Comparison of ENCODE assay signal across 25 cellular contexts in genomic region chr5:103117471-103117991, GRCh38. TPM values are rescaled to one million over a fixed set of nuclear protein-coding genes. Genes with fewer than 3 reads are reported as not detected.
A peak's percentile ranks its signal among the peaks of the same experiment; 100 is the strongest.
DNase-seq lines count a peak whose midpoint lies in the region; ATAC-seq, FAIRE-seq and TF ChIP-seq lines count a peak whose summit lies in the region.
"Had no signal": no experiment of that assay in that cellular context is flagged by ENCODE, and none has a peak within 500 bp of the region (broad histone marks: within the 10 kb centered on the region; RNA-seq: fewer than 3 reads in every experiment).

No MANE protein-coding gene starts in this region.

- H4K20me1 ChIP-seq in OCI-LY3 (ENCODE audit: insufficient read depth, low read length) (no peaks in the 10 kb centered on the region), K562 (replicated peaks; ENCODE audit: control insufficient read depth, insufficient read depth, low read length) (no peaks in the 10 kb centered on the region)

- no peaks in the 10 kb centered on the region for H3K9me3 Mint-ChIP-seq in activated CD8-positive, alpha-beta memory T cell treated with anti-CD3 and anti-CD28 coated beads, Interleukin-2, amount 10 ng/mL, durations not matched to agents 7 days and 5 days (ENCODE audit: low read depth)
- H3K9me3 Mint-ChIP-seq in stimulated activated effector memory CD8-positive, alpha-beta T cell treated with anti-CD3 and anti-CD28 coated beads, Interleukin-12 subunit alpha, Interleukin-12 subunit beta, amount 100 ng/mL, for 72 hours, result no peaks in the 10 kb centered on the region
- H3K9me3 Mint-ChIP-seq: activated naive CD8-positive, alpha-beta T cell treated with anti-CD3 and anti-CD28 coated beads, Interleukin-2, amount 50 U/mL, for 24 hours had no signal

- no peak for FAIRE-seq in K562 (lab: Jason Lieb, UNC)
- FAIRE-seq: H1 had no signal

- no peak for TF ChIP-seq CTCF in OCI-LY3 (IDR thresholded peaks at IDR 0.05; ENCODE audit: low read depth, low read length)
- TF ChIP-seq CTCF in K562 (IDR thresholded peaks at IDR 0.05 in 2 of 3, conservative IDR thresholded peaks at IDR 0.05 in 1 of 3; ENCODE audit: insufficient read depth in 2 of 3, low read depth in 1 of 3, low read length in 3 of 3), result no peak
- TF ChIP-seq CTCF in stomach (IDR thresholded peaks at IDR 0.05), result no peak

- TF ChIP-seq RAD21 in K562 (CRISPR knock-in tag; conservative IDR thresholded peaks at IDR 0.05 in 1 of 2, IDR thresholded peaks at IDR 0.05 in 1 of 2), result no peak

- H3K4me1 ChIP-seq in OCI-LY3 (ENCODE audit: low read length) (peaks cover 19% of the 10 kb centered on the region), K562 (replicated peaks in 1 of 2; ENCODE audit: control insufficient read depth in 2 of 2, insufficient read depth in 2 of 2, low read length in 2 of 2) (peaks cover 0 to 21% of the 10 kb centered on the region in 2 experiments; a peak in 3 of 5 replicates), stomach (peaks cover 0 to 41% (median 30%) of the 10 kb centered on the region in 4 donors)
- H3K4me1 ChIP-seq: Caco-2 had no signal

- peaks cover 9% of the 10 kb centered on the region for H3K36me3 Mint-ChIP-seq in activated CD8-positive, alpha-beta memory T cell treated with anti-CD3 and anti-CD28 coated beads, Interleukin-2, amount 10 ng/mL, durations not matched to agents 7 days and 5 days
- peaks cover 10% of the 10 kb centered on the region for H3K36me3 Mint-ChIP-seq in stimulated activated effector memory CD8-positive, alpha-beta T cell treated with anti-CD3 and anti-CD28 coated beads, Interleukin-12 subunit alpha, Interleukin-12 subunit beta, amount 100 ng/mL, for 72 hours

- H3K9ac ChIP-seq in OCI-LY3 (ENCODE audit: low read length) (peak overlapping the region; percentile 97; the same call in 1 of the 2 replicates), K562 (ENCODE audit: insufficient read depth in 1 of 2, low read depth in 2 of 2, low read length in 2 of 2) (peak overlapping the region in 1 of 2 experiments; percentile 99; a peak in 3 of 4 replicates)

- H3K27me3 ChIP-seq in OCI-LY3 (ENCODE audit: low read depth, low read length) (no peaks in the 10 kb centered on the region), K562 (ENCODE audit: control insufficient read depth in 2 of 2, insufficient read depth in 2 of 2, low read length in 2 of 2) (no peaks in the 10 kb centered on the region), stomach (no peaks in the 10 kb centered on the region)
- H3K27me3 ChIP-seq: SJSA1, tibial artery had no signal

- no TSS peak for BruUV-seq in K562 (replicated peaks; lab: Mats Ljungman, UMichigan)

- H3K36me3 ChIP-seq in OCI-LY3 (replicated peaks; ENCODE audit: low read depth, low read length) (no peaks in the 10 kb centered on the region), K562 (ENCODE audit: control insufficient read depth, insufficient read depth, low read length) (no peaks in the 10 kb centered on the region), stomach (no peaks in the 10 kb centered on the region)
- H3K36me3 ChIP-seq: SJSA1, tibial artery had no signal

- TF ChIP-seq EP300 in K562 (IDR thresholded peaks at IDR 0.05; ENCODE audit: low read length), result no peak
- TF ChIP-seq EP300 in stomach (IDR thresholded peaks at IDR 0.05), result no peak

- peak overlapping the region; percentile 98 for H3K27ac Mint-ChIP-seq in activated CD8-positive, alpha-beta memory T cell treated with anti-CD3 and anti-CD28 coated beads, Interleukin-2, amount 10 ng/mL, durations not matched to agents 7 days and 5 days
- peak overlapping the region; percentile 98 for H3K27ac Mint-ChIP-seq in stimulated activated effector memory CD8-positive, alpha-beta T cell treated with anti-CD3 and anti-CD28 coated beads, Interleukin-12 subunit alpha, Interleukin-12 subunit beta, amount 100 ng/mL, for 72 hours
- H3K27ac Mint-ChIP-seq: B cell had no signal

- no peaks in the 10 kb centered on the region for H3K27me3 Mint-ChIP-seq in activated CD8-positive, alpha-beta memory T cell treated with anti-CD3 and anti-CD28 coated beads, Interleukin-2, amount 10 ng/mL, durations not matched to agents 7 days and 5 days
- H3K27me3 Mint-ChIP-seq: activated CD4-positive, alpha-beta T cell treated with anti-CD3 and anti-CD28 coated beads, Interleukin-2, amount 10 ng/mL, durations not matched to agents 7 days and 5 days; activated naive CD8-positive, alpha-beta T cell treated with anti-CD3 and anti-CD28 coated beads, Interleukin-2, amount 50 U/mL, for 24 hours; B cell had no signal

- ATAC-seq in activated CD8-positive, alpha-beta memory T cell treated with anti-CD3 and anti-CD28 coated beads, Interleukin-2, amount 10 ng/mL, durations not matched to agents 7 days and 5 days, result no peak
- ATAC-seq in K562 (no peak), GM18907 (IDR thresholded peaks at IDR 0.05; ENCODE audit: unreplicated experiment) (no peak)
- ATAC-seq in stimulated activated effector memory CD8-positive, alpha-beta T cell treated with anti-CD3 and anti-CD28 coated beads, Interleukin-12 subunit alpha, Interleukin-12 subunit beta, amount 100 ng/mL, for 72 hours, result no peak
- ATAC-seq: activated naive CD8-positive, alpha-beta T cell treated with anti-CD3 and anti-CD28 coated beads, Interleukin-2, amount 50 U/mL, for 24 hours; stimulated activated naive CD8-positive, alpha-beta T cell treated with anti-CD3 and anti-CD28 coated beads, Interleukin-15, Interleukin-2, amounts not matched to agents 100 U/mL and 50 U/mL, for 24 hours had no signal

- H3K4me2 ChIP-seq in OCI-LY3 (ENCODE audit: low read length), result peak overlapping the region; percentile 95
- peak overlapping the region; percentile 78 for H3K4me2 ChIP-seq in K562 (ENCODE audit: insufficient read depth, low read length)

- WGBS in K562 (ENCODE audit: insufficient coverage, low coverage, missing lambda C conversion rate), result 15% methylated on average over 4 of the region's 4 CpGs
- WGBS in stomach, 5 donors, result 65 to 89% (median 80%) methylated on average over 4 of the region's 4 CpGs

- H3K9me3 ChIP-seq in OCI-LY3 (ENCODE audit: insufficient read depth, low read length), result no peaks in the 10 kb centered on the region
- H3K9me3 ChIP-seq in K562 (replicated peaks; ENCODE audit: control insufficient read depth, insufficient read depth, low read depth, low read length), result no peaks in the 10 kb centered on the region
- H3K9me3 ChIP-seq in stomach, result no peaks in the 10 kb centered on the region
- H3K9me3 ChIP-seq: Caco-2, SJSA1, tibial artery had no signal

- peaks cover 38% of the 10 kb centered on the region for H3K4me1 Mint-ChIP-seq in activated CD8-positive, alpha-beta memory T cell treated with anti-CD3 and anti-CD28 coated beads, Interleukin-2, amount 10 ng/mL, durations not matched to agents 7 days and 5 days
- H3K4me1 Mint-ChIP-seq in stimulated activated effector memory CD8-positive, alpha-beta T cell treated with anti-CD3 and anti-CD28 coated beads, Interleukin-12 subunit alpha, Interleukin-12 subunit beta, amount 100 ng/mL, for 72 hours, result peaks cover 31% of the 10 kb centered on the region

- H3K27ac ChIP-seq in OCI-LY3 (ENCODE audit: low read length) (peak overlapping the region; percentile 97; the same call in 1 of the 2 replicates), K562 (ENCODE audit: extremely low read depth, low read depth, low read length) (peak overlapping the region; percentile 99), stomach (no peak overlapping the region)
- H3K27ac ChIP-seq: VCaP had no signal

- H3K79me2 ChIP-seq in OCI-LY3 (ENCODE audit: low read length) (peaks cover 55% of the 10 kb centered on the region), K562 (ENCODE audit: control insufficient read depth, insufficient read depth, low read length) (peaks cover 85% of the 10 kb centered on the region)

- CTCF ChIA-PET in activated CD8-positive, alpha-beta memory T cell treated with anti-CD3 and anti-CD28 coated beads, Interleukin-2, amount 10 ng/mL, durations not matched to agents 7 days and 5 days (lab: Charles Lee), result no interaction called here
- CTCF ChIA-PET in K562 (lab: Yijun Ruan, JAX; ENCODE audit: low intra/inter-chr PET ratio), result no interaction called here

- no peaks in the 10 kb centered on the region for H3K9me1 ChIP-seq in K562 (ENCODE audit: control insufficient read depth, insufficient read depth, low read length)

- H2AFZ ChIP-seq in OCI-LY3 (ENCODE audit: low read depth, low read length) (no peak overlapping the region), K562 (ENCODE audit: low read depth, low read length) (peak overlapping the region; percentile 73)

- no peak for DNase-seq in activated CD8-positive, alpha-beta memory T cell treated with anti-CD3 and anti-CD28 coated beads, Interleukin-2, amount 10 ng/mL, durations not matched to agents 7 days and 5 days
- no peak for DNase-seq in activated CD8-positive, alpha-beta memory T cell treated with anti-CD3 and anti-CD28 coated beads, Interleukin-2, amount 50 U/mL, for 48 hours
- DNase-seq in K562 (ENCODE audit: extremely low read depth in 1 of 4, low spot score in 3 of 4) (peak in 1 of 4 experiments; percentile 29), stomach (no peak), NCI-H2081 treated with DMSO at 0.1 percent for 48 hours (lab: John Stamatoyannopoulos, UW) (no peak)
- DNase-seq in stimulated activated effector memory CD8-positive, alpha-beta T cell treated with anti-CD3 and anti-CD28 coated beads, Interleukin-12 subunit alpha, Interleukin-12 subunit beta, amount 100 ng/mL, for 72 hours (ENCODE audit: low spot score in 2 of 2), result no peak
- DNase-seq: 8988T; activated CD4-positive, alpha-beta T cell treated with anti-CD3 and anti-CD28 coated beads, Interleukin-2, amount 10 ng/mL, durations not matched to agents 7 days and 5 days; activated gamma-delta T cell; activated naive CD8-positive, alpha-beta T cell treated with anti-CD3 and anti-CD28 coated beads, Interleukin-2, amount 50 U/mL, for 24 hours; Caco-2; DMS79 treated with DMSO at 0.1 percent for 48 hours; effector CD4-positive, alpha-beta T cell; NCI-H187; NCI-H226; NCI-H774; stimulated activated CD4-positive, alpha-beta T cell treated with anti-CD3 and anti-CD28 coated beads, Interleukin-4, amount 100 ng/mL, for 1 hour; stimulated activated naive CD8-positive, alpha-beta T cell treated with anti-CD3 and anti-CD28 coated beads, Interleukin-15, Interleukin-2, amounts not matched to agents 100 U/mL and 50 U/mL, for 24 hours; tibial artery had no signal

- intact Hi-C loops in K562 (cut with micrococcal nuclease), result no loop called here
- intact Hi-C loops in stomach (cut with DNase I; ENCODE audit: low total_unique reads), result no loop called here

- TF ChIP-seq POLR2A in K562 (conservative IDR thresholded peaks at IDR 0.05) (no peak), stomach (IDR thresholded peaks at IDR 0.05) (no peak)

- in situ Hi-C loops in K562 (cut with MboI), result no loop called here

- peak overlapping the region; percentile 24 for H3K4me3 Mint-ChIP-seq in activated CD8-positive, alpha-beta memory T cell treated with anti-CD3 and anti-CD28 coated beads, Interleukin-2, amount 10 ng/mL, durations not matched to agents 7 days and 5 days
- no peak overlapping the region for H3K4me3 Mint-ChIP-seq in stimulated activated effector memory CD8-positive, alpha-beta T cell treated with anti-CD3 and anti-CD28 coated beads, Interleukin-12 subunit alpha, Interleukin-12 subunit beta, amount 100 ng/mL, for 72 hours

- H3K4me3 ChIP-seq in OCI-LY3 (ENCODE audit: low read length) (peak overlapping the region; percentile 98), K562 (peak overlapping the region; percentile 60), stomach (no peak overlapping the region)
- H3K4me3 ChIP-seq: SJSA1 had no signal

- POLR2A ChIA-PET in K562 (lab: Yijun Ruan, JAX), result no interaction called here

RNA-seq across cellular contexts. Expression of gene GIN1, which starts 2.4 kb away (rescaled TPM):
- 10 to 100 TPM; 10.1 to 10.8 TPM for total RNA-seq in activated CD8-positive, alpha-beta memory T cell treated with anti-CD3 and anti-CD28 coated beads, Interleukin-2, amount 10 ng/mL, durations not matched to agents 7 days and 5 days
- 6.1 and 25.6 TPM in 2 replicates for total RNA-seq in K562 (2011; cell fraction: chromatin; rRNA removed; ENCODE audit: low replicate concordance)
- 2.8 and 6.7 TPM in 2 replicates for total RNA-seq in K562 (2011; cell fraction: nucleolus; rRNA removed)
- 6.5 and 10.2 TPM in 2 replicates for total RNA-seq in K562 (2011; cell fraction: nucleoplasm; rRNA removed)
- 2.4 and 2.6 TPM in 2 replicates for total RNA-seq in K562 (2014; rRNA removed)
- 9.4 and 11.0 TPM in 2 replicates for total RNA-seq in K562 (2014; rRNA removed; fragmentation: Illumina TruSeq; extraction: Trizol)
- total RNA-seq in K562 (2015; rRNA removed; fragmentation: Illumina TruSeq; extraction: Trizol), result 6.7 and 6.8 TPM in 2 replicates
- 7.8 TPM in 2 replicates for total RNA-seq in K562 (2021)
- polyA plus RNA-seq in K562 (2011; rRNA removed), result 8.3 and 9.8 TPM in 2 replicates
- 0.75 and 1.7 TPM in 2 replicates for polyA plus RNA-seq in K562 (2011; cell fraction: cytosol; rRNA removed)
- 2.6 and 4.8 TPM in 2 replicates for polyA plus RNA-seq in K562 (2011; cell fraction: nucleus; rRNA removed)
- 4.7 and 6.1 TPM in 2 replicates for polyA plus RNA-seq in K562 (2012)
- polyA plus RNA-seq in K562 (2014; fragmentation: Illumina TruSeq; extraction: Trizol), result 5.3 and 6.2 TPM in 2 replicates
- 1 to 10 TPM; 9.2 TPM for polyA plus RNA-seq in K562 (2014; fragmentation: Nextera tagmentation; extraction: Ambion mirVana)
- 6.2 and 8.8 TPM in 2 replicates for polyA plus RNA-seq in K562 (2014; rRNA removed)
- polyA minus RNA-seq in K562 (2011; rRNA and poly(A)+ RNA removed), result 8.6 and 12.1 TPM in 2 replicates
- polyA minus RNA-seq in K562 (2011; cell fraction: cytosol; rRNA and poly(A)+ RNA removed), result 1.4 and 3.8 TPM in 2 replicates
- 8.6 and 17.8 TPM in 2 replicates for polyA minus RNA-seq in K562 (2011; cell fraction: nucleus; rRNA and poly(A)+ RNA removed)
- 10 to 100 TPM in 2 of 5 donors, 1 to 10 TPM in 2, not detected in 1; 2.2 to 13.6 (median 9.2) TPM for total RNA-seq in stomach
- polyA plus RNA-seq in stomach, result 1 to 10 TPM; 3.1 to 4.1 (median 3.5) TPM

RNA-seq across cellular contexts. Expression of gene PPIP5K2, which starts 2.6 kb away (rescaled TPM):
- 10 to 100 TPM; 61.4 to 62.6 TPM for total RNA-seq in activated CD8-positive, alpha-beta memory T cell treated with anti-CD3 and anti-CD28 coated beads, Interleukin-2, amount 10 ng/mL, durations not matched to agents 7 days and 5 days
- 42.4 and 184 TPM in 2 replicates for total RNA-seq in K562 (2011; cell fraction: chromatin; rRNA removed; ENCODE audit: low replicate concordance)
- 19.2 and 28.4 TPM in 2 replicates for total RNA-seq in K562 (2011; cell fraction: nucleolus; rRNA removed)
- 39.8 and 51.8 TPM in 2 replicates for total RNA-seq in K562 (2011; cell fraction: nucleoplasm; rRNA removed)
- total RNA-seq in K562 (2014; rRNA removed) (50.6 and 63.2 TPM in 2 replicates), K562 (2014; rRNA removed; fragmentation: Illumina TruSeq; extraction: Trizol) (150 and 177 TPM in 2 replicates), K562 (2015; rRNA removed; fragmentation: Illumina TruSeq; extraction: Trizol) (135 and 146 TPM in 2 replicates), K562 (2021) (116 and 134 TPM in 2 replicates), stomach (100 to 1,000 TPM in 1 of 5 donors, 10 to 100 TPM in 4; 25.2 to 101 (median 33.2) TPM)
- polyA plus RNA-seq in K562 (2011; rRNA removed) (90.2 and 107 TPM in 2 replicates), K562 (2014; fragmentation: Illumina TruSeq; extraction: Trizol) (80.9 and 99.1 TPM in 2 replicates), K562 (2014; fragmentation: Nextera tagmentation; extraction: Ambion mirVana) (10 to 100 TPM; 66.1 to 76.5 TPM), K562 (2014; rRNA removed) (39.4 and 42.7 TPM in 2 replicates), stomach (10 to 100 TPM; 12.1 to 16.2 (median 14.5) TPM)
- 16.2 and 34.8 TPM in 2 replicates for polyA plus RNA-seq in K562 (2011; cell fraction: cytosol; rRNA removed)
- polyA plus RNA-seq in K562 (2011; cell fraction: nucleus; rRNA removed), result 40.6 and 64.8 TPM in 2 replicates
- polyA plus RNA-seq in K562 (2012), result 50.5 and 69.4 TPM in 2 replicates
- polyA minus RNA-seq in K562 (2011; rRNA and poly(A)+ RNA removed), result 203 and 248 TPM in 2 replicates
- polyA minus RNA-seq in K562 (2011; cell fraction: cytosol; rRNA and poly(A)+ RNA removed), result 63.3 and 63.7 TPM in 2 replicates
- 78.6 and 162 TPM in 2 replicates for polyA minus RNA-seq in K562 (2011; cell fraction: nucleus; rRNA and poly(A)+ RNA removed)

Comparison
In these comparisons a context has a peak if more than half of its experiments do, and no peak if none do; other contexts are left out.
1. H3K27ac ChIP-seq: peak in OCI-LY3 (single experiment) and K562 (single experiment); none in stomach (0 of 5).
2. H3K4me3 ChIP-seq: peak in OCI-LY3 (single experiment) and K562 (single experiment); none in stomach (0 of 4).